24 cellular contexts compared by ENCODE assay signal in the genomic region with DNA sequence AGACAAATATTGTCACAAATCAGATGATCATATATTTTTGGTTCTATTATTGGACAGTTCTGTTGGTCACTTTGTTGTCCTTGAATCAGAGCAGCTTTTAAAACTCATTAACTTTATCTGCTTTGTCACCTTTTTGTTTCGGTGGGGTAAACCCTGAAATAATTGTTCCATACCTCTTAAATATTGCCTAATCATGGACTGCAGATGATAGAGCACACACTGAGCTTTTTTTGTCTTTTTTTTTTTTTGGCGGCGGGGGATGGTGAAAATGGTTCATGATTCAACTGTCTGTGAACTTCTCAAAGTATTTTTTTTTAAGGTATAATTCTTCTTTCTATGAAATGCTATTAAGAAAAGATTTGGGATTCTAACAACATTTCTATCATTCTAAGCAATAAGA.
"Had no signal": no experiment of that assay in that cellular context is flagged by ENCODE, and none has a peak within 500 bp of the region (broad histone marks: within the 10 kb centered on the region; RNA-seq: fewer than 3 reads in every experiment).

No MANE protein-coding gene starts in this region.

- ATAC-seq: activated CD8-positive, alpha-beta T cell treated with anti-CD3 and anti-CD28 coated beads for 36 hours; activated T-cell treated with anti-CD3 and anti-CD28 coated beads, Interleukin-2, amount 50 U/mL, for 4 hours; activated T-helper 17 cell treated with anti-CD3 and anti-CD28 coated beads, Interleukin-2, amount 50 U/mL, for 72 hours; gastroesophageal sphincter; naive thymus-derived CD4-positive, alpha-beta T cell; upper lobe of right lung had no signal

- H3K4me1 ChIP-seq: prostate gland, upper lobe of right lung had no signal

- H3K27me3 ChIP-seq: gastroesophageal sphincter, spleen, suprapubic skin, tibial artery, upper lobe of right lung had no signal

- H3K9me3 Mint-ChIP-seq: activated B cell treated with CpG ODN at 0.5 μM for 24 hours; activated CD8-positive, alpha-beta T cell treated with anti-CD3 and anti-CD28 coated beads for 36 hours; activated T-cell treated with anti-CD3 and anti-CD28 coated beads, Interleukin-2, amount 50 U/mL, for 4 hours; activated T-helper 17 cell treated with anti-CD3 and anti-CD28 coated beads, Interleukin-2, amount 50 U/mL, for 72 hours; immature natural killer cell; memory B cell; naive thymus-derived CD4-positive, alpha-beta T cell; T-helper 2 cell treated with Interferon-gamma antibody and Interleukin-4, amounts not matched to agents 5 μg/mL and 100 μg/mL, for 36 hours had no signal

- H3K4me1 Mint-ChIP-seq: activated T-helper 17 cell treated with anti-CD3 and anti-CD28 coated beads, Interleukin-2, amount 50 U/mL, for 72 hours had no signal

- H3K9me3 ChIP-seq: gastroesophageal sphincter, prostate gland, spleen, suprapubic skin, tibial artery, upper lobe of right lung had no signal

- H3K36me3 Mint-ChIP-seq: immature natural killer cell; memory B cell; naive thymus-derived CD4-positive, alpha-beta T cell had no signal

- H3K4me3 Mint-ChIP-seq: activated B cell treated with CpG ODN at 0.5 μM for 24 hours, memory B cell had no signal

- H3K4me3 ChIP-seq: prostate gland had no signal

- DNase-seq: activated B cell treated with CpG ODN at 0.5 μM for 24 hours; activated CD4-positive, alpha-beta T cell treated with anti-CD3 and anti-CD28 coated beads, Interleukin-2, amount 50 U/mL, for 1 hour; activated CD8-positive, alpha-beta T cell treated with anti-CD3 and anti-CD28 coated beads for 36 hours; activated gamma-delta T cell treated with Interleukin-2 at 50 U/mL for 16 hours; activated naive CD4-positive, alpha-beta T cell treated with anti-CD3 and anti-CD28 coated beads, Interleukin-2, amount 50 U/mL, for 16 hours; activated T-cell treated with anti-CD3 and anti-CD28 coated beads, Interleukin-2, amount 50 U/mL, for 4 hours; dermis blood vessel endothelial cell; effector CD8-positive, alpha-beta T cell; hippocampal formation; immature natural killer cell; kidney; midbrain; naive thymus-derived CD4-positive, alpha-beta T cell; spleen; stimulated activated naive CD4-positive, alpha-beta T cell; T-helper 1 cell; tibial artery; upper lobe of right lung had no signal

- H3K27ac Mint-ChIP-seq: activated B cell treated with CpG ODN at 0.5 μM for 24 hours; activated CD8-positive, alpha-beta T cell treated with anti-CD3 and anti-CD28 coated beads for 36 hours; activated T-helper 17 cell treated with anti-CD3 and anti-CD28 coated beads, Interleukin-2, amount 50 U/mL, for 72 hours; memory B cell; T-helper 2 cell treated with Interferon-gamma antibody and Interleukin-4, amounts not matched to agents 5 μg/mL and 100 μg/mL, for 36 hours had no signal

- H3K36me3 ChIP-seq: prostate gland, spleen, upper lobe of right lung had no signal

- H3K27me3 Mint-ChIP-seq: activated B cell treated with CpG ODN at 0.5 μM for 24 hours; activated CD8-positive, alpha-beta T cell treated with anti-CD3 and anti-CD28 coated beads for 36 hours; memory B cell had no signal

- H3K27ac ChIP-seq: gastroesophageal sphincter, prostate gland, suprapubic skin, upper lobe of right lung had no signal
